1 cellular context compared by ENCODE assay signal in the genomic region with DNA sequence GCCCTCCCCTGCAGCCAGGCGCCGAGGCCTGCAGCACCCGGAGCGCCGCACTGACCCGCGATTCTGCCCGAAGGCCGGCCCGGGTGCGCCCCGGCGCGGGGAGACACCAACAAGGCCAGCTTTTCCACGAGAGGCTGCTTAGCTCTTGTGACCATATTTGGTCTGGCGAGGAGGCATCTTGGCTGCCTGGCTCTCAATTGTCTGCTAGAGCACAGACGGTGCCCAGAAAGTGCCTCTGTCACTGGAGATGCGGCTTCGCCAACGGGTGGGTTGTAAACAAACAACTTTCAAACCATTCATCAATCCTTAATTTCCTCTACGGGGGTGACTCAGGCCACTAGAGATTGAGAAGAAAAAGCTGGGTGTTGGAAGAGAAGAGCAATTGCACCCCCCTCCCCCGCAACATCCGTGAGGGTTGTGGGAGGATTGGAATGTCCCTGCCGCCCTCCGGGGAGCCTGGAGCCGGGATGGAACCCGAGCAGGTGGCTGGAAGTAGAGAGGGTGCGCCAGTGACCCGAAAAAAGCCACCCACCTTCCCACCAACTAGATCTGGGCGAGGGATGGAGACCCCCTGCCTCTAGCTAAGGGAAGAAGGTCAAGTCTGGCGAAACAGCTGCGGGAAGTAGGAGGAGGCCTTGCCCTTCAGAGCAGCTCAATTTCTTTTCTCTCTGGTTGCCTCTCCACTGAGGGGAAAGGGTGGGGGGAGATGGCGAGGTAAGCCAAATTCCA.
TF ChIP-seq lines count a peak whose summit lies in the region.

No MANE protein-coding gene starts in this region.

TF ChIP-seq in HepG2, 621 proteins besides CTCF, POLR2A, EP300 and RAD21 (continued from another document):
- TF ChIP-seq ZNF770 (CRISPR knock-in tag; IDR thresholded peaks at IDR 0.05) (no peak), ZNF577 (CRISPR knock-in tag; IDR thresholded peaks at IDR 0.05; ENCODE audit: borderline replicate concordance, low read depth) (no peak), ZNF703 (CRISPR knock-in tag; IDR thresholded peaks at IDR 0.05; ENCODE audit: borderline replicate concordance) (no peak), ZNF235 (CRISPR knock-in tag; IDR thresholded peaks at IDR 0.05; ENCODE audit: borderline replicate concordance) (no peak), AGO2 (optimal IDR thresholded peaks at IDR 0.05; ENCODE audit: low read depth, low read length) (peak; percentile 32), ASH2L (IDR thresholded peaks at IDR 0.05; ENCODE audit: insufficient read length, low read depth, low read length) (peak; percentile 24), ZNF136 (CRISPR knock-in tag; IDR thresholded peaks at IDR 0.05; ENCODE audit: low read depth) (no peak), RNF2 (conservative IDR thresholded peaks at IDR 0.05; ENCODE audit: low read depth) (0 out of 2 replicates have a peak, but pooled peaks have one; percentile 8), RXRA (CRISPR knock-in tag; IDR thresholded peaks at IDR 0.05) (peak; percentile 36; the same call in 1 of the 2 replicates), NFATC3 (CRISPR knock-in tag; IDR thresholded peaks at IDR 0.05) (no peak), DMAP1 (CRISPR knock-in tag; IDR thresholded peaks at IDR 0.05) (0 out of 2 replicates have a peak, but pooled peaks have one; percentile 17), ZKSCAN8 (CRISPR knock-in tag; IDR thresholded peaks at IDR 0.05; ENCODE audit: borderline replicate concordance) (0 out of 2 replicates have a peak, but pooled peaks have one; percentile 13), ZNF776 (CRISPR knock-in tag; IDR thresholded peaks at IDR 0.05) (0 out of 2 replicates have a peak, but pooled peaks have one; percentile 67), BORCS8-MEF2B (CRISPR knock-in tag; IDR thresholded peaks at IDR 0.05) (no peak), NFKBIZ (CRISPR knock-in tag; IDR thresholded peaks at IDR 0.05) (peak; percentile 82; the same call in 1 of the 2 replicates), THYN1 (CRISPR knock-in tag; IDR thresholded peaks at IDR 0.05; ENCODE audit: borderline replicate concordance, low read depth) (peak; percentile 45; the same call in 1 of the 2 replicates), ZNF607 (CRISPR knock-in tag; IDR thresholded peaks at IDR 0.05; ENCODE audit: borderline replicate concordance) (no peak), RFXAP (CRISPR knock-in tag; IDR thresholded peaks at IDR 0.05; ENCODE audit: borderline replicate concordance) (no peak), ZSCAN30 (CRISPR knock-in tag; IDR thresholded peaks at IDR 0.05) (peak; percentile 86; the same call in 1 of the 2 replicates), MTA3 (CRISPR knock-in tag; IDR thresholded peaks at IDR 0.05) (no peak), ZNF138 (CRISPR knock-in tag; IDR thresholded peaks at IDR 0.05; ENCODE audit: low read depth) (peak; percentile 57; the same call in 1 of the 2 replicates), ZNF543 (CRISPR knock-in tag; IDR thresholded peaks at IDR 0.05) (no peak), ZBTB7B (CRISPR knock-in tag; IDR thresholded peaks at IDR 0.05) (0 out of 2 replicates have a peak, but pooled peaks have one; percentile 14), HES4 (CRISPR knock-in tag; IDR thresholded peaks at IDR 0.05; ENCODE audit: borderline replicate concordance) (0 out of 2 replicates have a peak, but pooled peaks have one; percentile 8), SOX13 (IDR thresholded peaks at IDR 0.05) (no peak), SOX13 (CRISPR knock-in tag; conservative IDR thresholded peaks at IDR 0.05 in 1 of 2, IDR thresholded peaks at IDR 0.05 in 1 of 2) (0 out of 4 replicates have a peak, but pooled peaks of 1 of the 2 experiments have one; percentile 1), SIN3A (IDR thresholded peaks at IDR 0.05; ENCODE audit: borderline replicate concordance, low read depth, low read length) (no peak), ZNF124 (CRISPR knock-in tag; IDR thresholded peaks at IDR 0.05) (0 out of 2 replicates have a peak, but pooled peaks have one; percentile 13), ZNF275 (CRISPR knock-in tag; IDR thresholded peaks at IDR 0.05; ENCODE audit: borderline replicate concordance) (no peak), TOPORS (CRISPR knock-in tag; IDR thresholded peaks at IDR 0.05) (0 out of 2 replicates have a peak, but pooled peaks have one; percentile 69), JUN (CRISPR knock-in tag; IDR thresholded peaks at IDR 0.05) (peak; percentile 71; the same call in 1 of the 2 replicates), RXRB (CRISPR knock-in tag; IDR thresholded peaks at IDR 0.05; ENCODE audit: borderline replicate concordance) (0 out of 2 replicates have a peak, but pooled peaks have one; percentile 5), SMARCE1 (IDR thresholded peaks at IDR 0.05; ENCODE audit: borderline replicate concordance) (no peak)
- TF ChIP-seq, protein P1, sequence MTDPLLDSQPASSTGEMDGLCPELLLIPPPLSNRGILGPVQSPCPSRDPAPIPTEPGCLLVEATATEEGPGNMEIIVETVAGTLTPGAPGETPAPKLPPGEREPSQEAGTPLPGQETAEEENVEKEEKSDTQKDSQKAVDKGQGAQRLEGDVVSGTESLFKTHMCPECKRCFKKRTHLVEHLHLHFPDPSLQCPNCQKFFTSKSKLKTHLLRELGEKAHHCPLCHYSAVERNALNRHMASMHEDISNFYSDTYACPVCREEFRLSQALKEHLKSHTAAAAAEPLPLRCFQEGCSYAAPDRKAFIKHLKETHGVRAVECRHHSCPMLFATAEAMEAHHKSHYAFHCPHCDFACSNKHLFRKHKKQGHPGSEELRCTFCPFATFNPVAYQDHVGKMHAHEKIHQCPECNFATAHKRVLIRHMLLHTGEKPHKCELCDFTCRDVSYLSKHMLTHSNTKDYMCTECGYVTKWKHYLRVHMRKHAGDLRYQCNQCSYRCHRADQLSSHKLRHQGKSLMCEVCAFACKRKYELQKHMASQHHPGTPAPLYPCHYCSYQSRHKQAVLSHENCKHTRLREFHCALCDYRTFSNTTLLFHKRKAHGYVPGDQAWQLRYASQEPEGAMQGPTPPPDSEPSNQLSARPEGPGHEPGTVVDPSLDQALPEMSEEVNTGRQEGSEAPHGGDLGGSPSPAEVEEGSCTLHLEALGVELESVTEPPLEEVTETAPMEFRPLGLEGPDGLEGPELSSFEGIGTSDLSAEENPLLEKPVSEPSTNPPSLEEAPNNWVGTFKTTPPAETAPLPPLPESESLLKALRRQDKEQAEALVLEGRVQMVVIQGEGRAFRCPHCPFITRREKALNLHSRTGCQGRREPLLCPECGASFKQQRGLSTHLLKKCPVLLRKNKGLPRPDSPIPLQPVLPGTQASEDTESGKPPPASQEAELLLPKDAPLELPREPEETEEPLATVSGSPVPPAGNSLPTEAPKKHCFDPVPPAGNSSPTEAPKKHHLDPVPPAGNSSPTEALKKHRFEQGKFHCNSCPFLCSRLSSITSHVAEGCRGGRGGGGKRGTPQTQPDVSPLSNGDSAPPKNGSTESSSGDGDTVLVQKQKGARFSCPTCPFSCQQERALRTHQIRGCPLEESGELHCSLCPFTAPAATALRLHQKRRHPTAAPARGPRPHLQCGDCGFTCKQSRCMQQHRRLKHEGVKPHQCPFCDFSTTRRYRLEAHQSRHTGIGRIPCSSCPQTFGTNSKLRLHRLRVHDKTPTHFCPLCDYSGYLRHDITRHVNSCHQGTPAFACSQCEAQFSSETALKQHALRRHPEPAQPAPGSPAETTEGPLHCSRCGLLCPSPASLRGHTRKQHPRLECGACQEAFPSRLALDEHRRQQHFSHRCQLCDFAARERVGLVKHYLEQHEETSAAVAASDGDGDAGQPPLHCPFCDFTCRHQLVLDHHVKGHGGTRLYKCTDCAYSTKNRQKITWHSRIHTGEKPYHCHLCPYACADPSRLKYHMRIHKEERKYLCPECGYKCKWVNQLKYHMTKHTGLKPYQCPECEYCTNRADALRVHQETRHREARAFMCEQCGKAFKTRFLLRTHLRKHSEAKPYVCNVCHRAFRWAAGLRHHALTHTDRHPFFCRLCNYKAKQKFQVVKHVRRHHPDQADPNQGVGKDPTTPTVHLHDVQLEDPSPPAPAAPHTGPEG (CRISPR knock-in tag; IDR thresholded peaks at IDR 0.05), result no peak
- TF ChIP-seq, protein P2, sequence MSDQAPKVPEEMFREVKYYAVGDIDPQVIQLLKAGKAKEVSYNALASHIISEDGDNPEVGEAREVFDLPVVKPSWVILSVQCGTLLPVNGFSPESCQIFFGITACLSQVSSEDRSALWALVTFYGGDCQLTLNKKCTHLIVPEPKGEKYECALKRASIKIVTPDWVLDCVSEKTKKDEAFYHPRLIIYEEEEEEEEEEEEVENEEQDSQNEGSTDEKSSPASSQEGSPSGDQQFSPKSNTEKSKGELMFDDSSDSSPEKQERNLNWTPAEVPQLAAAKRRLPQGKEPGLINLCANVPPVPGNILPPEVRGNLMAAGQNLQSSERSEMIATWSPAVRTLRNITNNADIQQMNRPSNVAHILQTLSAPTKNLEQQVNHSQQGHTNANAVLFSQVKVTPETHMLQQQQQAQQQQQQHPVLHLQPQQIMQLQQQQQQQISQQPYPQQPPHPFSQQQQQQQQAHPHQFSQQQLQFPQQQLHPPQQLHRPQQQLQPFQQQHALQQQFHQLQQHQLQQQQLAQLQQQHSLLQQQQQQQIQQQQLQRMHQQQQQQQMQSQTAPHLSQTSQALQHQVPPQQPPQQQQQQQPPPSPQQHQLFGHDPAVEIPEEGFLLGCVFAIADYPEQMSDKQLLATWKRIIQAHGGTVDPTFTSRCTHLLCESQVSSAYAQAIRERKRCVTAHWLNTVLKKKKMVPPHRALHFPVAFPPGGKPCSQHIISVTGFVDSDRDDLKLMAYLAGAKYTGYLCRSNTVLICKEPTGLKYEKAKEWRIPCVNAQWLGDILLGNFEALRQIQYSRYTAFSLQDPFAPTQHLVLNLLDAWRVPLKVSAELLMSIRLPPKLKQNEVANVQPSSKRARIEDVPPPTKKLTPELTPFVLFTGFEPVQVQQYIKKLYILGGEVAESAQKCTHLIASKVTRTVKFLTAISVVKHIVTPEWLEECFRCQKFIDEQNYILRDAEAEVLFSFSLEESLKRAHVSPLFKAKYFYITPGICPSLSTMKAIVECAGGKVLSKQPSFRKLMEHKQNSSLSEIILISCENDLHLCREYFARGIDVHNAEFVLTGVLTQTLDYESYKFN (CRISPR knock-in tag; conservative IDR thresholded peaks at IDR 0.05), result peak; percentile 44; the same call in 1 of the 2 replicates
- TF ChIP-seq, protein P3, sequence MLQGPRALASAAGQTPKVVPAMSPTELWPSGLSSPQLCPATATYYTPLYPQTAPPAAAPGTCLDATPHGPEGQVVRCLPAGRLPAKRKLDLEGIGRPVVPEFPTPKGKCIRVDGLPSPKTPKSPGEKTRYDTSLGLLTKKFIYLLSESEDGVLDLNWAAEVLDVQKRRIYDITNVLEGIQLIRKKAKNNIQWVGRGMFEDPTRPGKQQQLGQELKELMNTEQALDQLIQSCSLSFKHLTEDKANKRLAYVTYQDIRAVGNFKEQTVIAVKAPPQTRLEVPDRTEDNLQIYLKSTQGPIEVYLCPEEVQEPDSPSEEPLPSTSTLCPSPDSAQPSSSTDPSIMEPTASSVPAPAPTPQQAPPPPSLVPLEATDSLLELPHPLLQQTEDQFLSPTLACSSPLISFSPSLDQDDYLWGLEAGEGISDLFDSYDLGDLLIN (CRISPR knock-in tag; IDR thresholded peaks at IDR 0.05; ENCODE audit: borderline replicate concordance), result no peak
- TF ChIP-seq, protein P4, sequence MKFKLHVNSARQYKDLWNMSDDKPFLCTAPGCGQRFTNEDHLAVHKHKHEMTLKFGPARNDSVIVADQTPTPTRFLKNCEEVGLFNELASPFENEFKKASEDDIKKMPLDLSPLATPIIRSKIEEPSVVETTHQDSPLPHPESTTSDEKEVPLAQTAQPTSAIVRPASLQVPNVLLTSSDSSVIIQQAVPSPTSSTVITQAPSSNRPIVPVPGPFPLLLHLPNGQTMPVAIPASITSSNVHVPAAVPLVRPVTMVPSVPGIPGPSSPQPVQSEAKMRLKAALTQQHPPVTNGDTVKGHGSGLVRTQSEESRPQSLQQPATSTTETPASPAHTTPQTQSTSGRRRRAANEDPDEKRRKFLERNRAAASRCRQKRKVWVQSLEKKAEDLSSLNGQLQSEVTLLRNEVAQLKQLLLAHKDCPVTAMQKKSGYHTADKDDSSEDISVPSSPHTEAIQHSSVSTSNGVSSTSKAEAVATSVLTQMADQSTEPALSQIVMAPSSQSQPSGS (CRISPR knock-in tag; IDR thresholded peaks at IDR 0.05), result peak; percentile 54; the same call in 1 of the 2 replicates
